ENCODE assay signal across 9 cellular contexts in the genomic region with DNA sequence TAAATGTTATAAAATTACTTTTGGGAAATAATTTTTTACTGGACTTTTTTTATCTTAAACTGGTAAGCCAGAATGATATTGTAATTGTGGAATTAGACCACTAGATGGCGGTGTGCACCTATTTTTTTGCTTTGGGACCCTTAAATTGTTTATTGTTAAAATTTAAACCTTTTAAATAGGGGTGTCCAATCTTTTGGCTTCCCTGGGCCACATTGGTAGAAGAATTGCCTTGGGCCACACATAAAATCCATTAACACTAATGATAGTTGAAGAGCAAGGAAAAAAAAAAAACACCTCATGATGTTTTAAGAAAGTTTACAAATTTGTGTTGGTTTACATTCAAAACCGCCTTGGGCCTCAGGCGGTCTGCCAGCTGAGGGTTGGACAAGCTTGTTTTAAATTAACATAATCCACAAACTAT. TPM values are rescaled to one million over a fixed set of nuclear protein-coding genes. Genes with fewer than 3 reads are reported as not detected.
DNase-seq lines count a peak whose midpoint lies in the region; ATAC-seq, FAIRE-seq and TF ChIP-seq lines count a peak whose summit lies in the region.
"Had no signal": no experiment of that assay in that cellular context is flagged by ENCODE, and none has a peak within 500 bp of the region (broad histone marks: within the 10 kb centered on the region; RNA-seq: fewer than 3 reads in every experiment).

No MANE protein-coding gene starts in this region.

- CTCF ChIA-PET in activated CD4-positive, alpha-beta memory T cell treated with anti-CD3 and anti-CD28 coated beads for 36 hours (lab: Charles Lee) = interaction anchor here (0.6 to 3.7 kb wide), 13 partner anchors 11 to 1428 kb away, joined by 3 to 22 read pairs (median 5); no protein-coding TSS in a partner anchor

- POLR2A ChIA-PET in activated CD4-positive, alpha-beta memory T cell treated with anti-CD3 and anti-CD28 coated beads for 36 hours (lab: Charles Lee) = no interaction called here

- peaks cover 28% of the 10 kb centered on the region for H3K27me3 Mint-ChIP-seq in activated CD4-positive, alpha-beta memory T cell treated with anti-CD3 and anti-CD28 coated beads for 36 hours

- TF ChIP-seq CTCF in bronchial epithelial cell (IDR thresholded peaks at IDR 0.05; ENCODE audit: insufficient read depth, low read length, severe bottlenecking) = peak; percentile 32

- H3K27me3 ChIP-seq in bronchial epithelial cell (ENCODE audit: control insufficient read depth, insufficient read depth, low read length) = peaks cover 1% of the 10 kb centered on the region

- H3K9me3 Mint-ChIP-seq in activated CD4-positive, alpha-beta memory T cell treated with anti-CD3 and anti-CD28 coated beads for 36 hours = no peaks in the 10 kb centered on the region
- H3K9me3 Mint-ChIP-seq: activated naive CD4-positive, alpha-beta T cell treated with anti-CD3 and anti-CD28 coated beads, Interleukin-2, amount 50 U/mL, for 24 hours had no signal

- H3K36me3 Mint-ChIP-seq in activated CD4-positive, alpha-beta memory T cell treated with anti-CD3 and anti-CD28 coated beads for 36 hours = no peaks in the 10 kb centered on the region
- H3K36me3 Mint-ChIP-seq: activated naive CD4-positive, alpha-beta T cell treated with anti-CD3 and anti-CD28 coated beads, Interleukin-2, amount 50 U/mL, for 24 hours had no signal

- no peak overlapping the region for H3K4me3 Mint-ChIP-seq in activated CD4-positive, alpha-beta memory T cell treated with anti-CD3 and anti-CD28 coated beads for 36 hours
- H3K4me3 Mint-ChIP-seq: activated naive CD4-positive, alpha-beta T cell treated with anti-CD3 and anti-CD28 coated beads, Interleukin-2, amount 50 U/mL, for 24 hours had no signal

- intact Hi-C loops in activated CD4-positive, alpha-beta memory T cell treated with anti-CD3 and anti-CD28 coated beads for 36 hours (cut with micrococcal nuclease) = no loop called here

- H3K36me3 ChIP-seq in bronchial epithelial cell (ENCODE audit: control insufficient read depth, insufficient read depth, low read length) = no peaks in the 10 kb centered on the region

- FAIRE-seq in bronchial epithelial cell (lab: Jason Lieb, UNC) = no peak

- DNase-seq in NCI-H82 (lab: John Stamatoyannopoulos, UW) (peak; percentile 54), NCI-H82 treated with DMSO at 0.1 percent for 48 hours (lab: John Stamatoyannopoulos, UW; ENCODE audit: unreplicated experiment) (no peak), NAMALWA (ENCODE audit: low spot score) (peak; percentile 61), bronchial epithelial cell (ENCODE audit: low read depth) (peak; percentile 35), medulla oblongata (ENCODE audit: extremely low spot score) (peak; percentile 48)
- no peak for DNase-seq in NK-92 treated with Interleukin-12 subunit alpha and Interleukin-12 subunit beta, amount 100 ng/mL, for 24 hours (lab: John Stamatoyannopoulos, UW)
- DNase-seq in activated CD4-positive, alpha-beta memory T cell treated with anti-CD3 and anti-CD28 coated beads for 36 hours = no peak

- no peak overlapping the region for H3K27ac Mint-ChIP-seq in activated CD4-positive, alpha-beta memory T cell treated with anti-CD3 and anti-CD28 coated beads for 36 hours
- H3K27ac Mint-ChIP-seq: activated naive CD4-positive, alpha-beta T cell treated with anti-CD3 and anti-CD28 coated beads, Interleukin-2, amount 50 U/mL, for 24 hours had no signal

- no peak for ATAC-seq in HG03442 (IDR thresholded peaks at IDR 0.05; ENCODE audit: unreplicated experiment)

- peaks cover 8% of the 10 kb centered on the region for H3K4me1 Mint-ChIP-seq in activated CD4-positive, alpha-beta memory T cell treated with anti-CD3 and anti-CD28 coated beads for 36 hours (ENCODE audit: low read depth)

- H3K4me3 ChIP-seq in bronchial epithelial cell (ENCODE audit: low read depth, low read length) = no peak overlapping the region

RNA-seq across cellular contexts. Expression of a gene that starts 28.4 kb away (rescaled TPM):
- under 0.01 and 1.0 TPM in 2 replicates for total RNA-seq in bronchial epithelial cell
- total RNA-seq in activated CD4-positive, alpha-beta memory T cell treated with anti-CD3 and anti-CD28 coated beads for 36 hours = 1 to 10 TPM; 5.1 to 5.7 TPM

Comparison
In these comparisons a context has a peak if more than half of its experiments do, and no peak if none do; other contexts are left out.
1. DNase-seq: peak in NCI-H82 (single experiment), NAMALWA (single experiment), bronchial epithelial cell (single experiment) and medulla oblongata (single experiment); none in NCI-H82 treated with DMSO at 0.1 percent for 48 hours (single experiment), NK-92 treated with Interleukin-12 subunit alpha and Interleukin-12 subunit beta, amount 100 ng/mL, for 24 hours (single experiment) and activated CD4-positive, alpha-beta memory T cell treated with anti-CD3 and anti-CD28 coated beads for 36 hours (single experiment).